ENCODE assay signal across 9 cellular contexts in the genomic region with DNA sequence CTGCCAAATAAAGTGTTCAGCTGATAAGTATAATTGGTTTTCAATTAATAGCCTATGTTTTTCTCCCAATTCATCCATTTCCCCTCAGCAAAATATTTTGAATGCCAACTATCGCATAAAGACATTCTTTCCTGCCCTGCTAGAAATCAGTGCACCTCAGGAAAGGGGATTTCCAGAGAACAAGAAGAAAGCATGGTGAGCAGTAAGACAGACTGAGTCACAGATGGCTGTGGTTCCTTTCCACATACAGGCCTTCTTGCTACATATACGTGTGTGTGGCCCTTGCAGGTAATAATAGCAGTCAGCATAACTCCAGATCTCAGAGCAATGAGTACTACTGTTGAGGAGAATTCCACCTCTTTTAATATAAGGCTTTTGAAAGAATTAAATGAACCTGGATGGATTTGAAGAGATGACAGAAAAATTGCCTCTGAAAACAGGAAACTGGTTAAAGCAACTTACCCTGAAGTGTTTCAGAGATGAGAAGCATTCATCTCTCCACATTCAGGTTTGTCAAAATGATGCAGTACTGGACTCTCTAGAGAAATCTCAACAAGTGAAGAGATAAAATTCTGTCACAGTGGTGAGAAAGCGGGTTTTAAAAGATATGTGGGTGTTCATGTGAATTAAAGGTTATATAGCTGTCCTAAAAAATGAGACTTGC. TPM values are rescaled to one million over a fixed set of nuclear protein-coding genes. Genes with fewer than 3 reads are reported as not detected.
DNase-seq lines count a peak whose midpoint lies in the region; ATAC-seq and TF ChIP-seq lines count a peak whose summit lies in the region.
"Had no signal": no experiment of that assay in that cellular context is flagged by ENCODE, and none has a peak within 500 bp of the region (broad histone marks: within the 10 kb centered on the region; RNA-seq: fewer than 3 reads in every experiment).

No MANE protein-coding gene starts in this region.

- H3K9me3 ChIP-seq in HUES48 (ENCODE audit: control insufficient read depth, insufficient read depth, low read length) (no peaks in the 10 kb centered on the region), mammary epithelial cell (replicated peaks; ENCODE audit: insufficient read depth, low read length) (no peaks in the 10 kb centered on the region), mesodermal cell (ENCODE audit: control insufficient read depth, low read length) (no peaks in the 10 kb centered on the region), T-helper 17 cell (ENCODE audit: control insufficient read depth, low read length, poor library complexity, severe bottlenecking) (peaks cover 3% of the 10 kb centered on the region)
- H3K9me3 ChIP-seq: gastrocnemius medialis had no signal

- ATAC-seq in T-helper 17 cell, result no peak
- no peak for ATAC-seq in activated CD4-positive, CD25-positive, alpha-beta regulatory T cell treated with anti-CD3 and anti-CD28 coated beads, Interleukin-2, amount 50 U/mL, for 24 hours

- H3K9ac ChIP-seq in HUES48 (ENCODE audit: low read depth, low read length) (no peak overlapping the region), mammary epithelial cell (ENCODE audit: insufficient read depth, low read length) (peak overlapping the region; percentile 64)

- H3K27me3 Mint-ChIP-seq in T-helper 17 cell, result peaks cover 9% of the 10 kb centered on the region

- no peaks in the 10 kb centered on the region for H4K20me1 ChIP-seq in mammary epithelial cell (ENCODE audit: insufficient read depth, low read length)

- H3K4me3 ChIP-seq in HUES48 (ENCODE audit: low read depth, low read length), result no peak overlapping the region
- H3K4me3 ChIP-seq in mammary epithelial cell (replicated peaks in 1 of 3; ENCODE audit: insufficient read depth in 1 of 3, low read depth in 2 of 3, low read length in 3 of 3), result peak overlapping the region in 2 of 3 experiments; percentile 7 to 13
- no peak overlapping the region for H3K4me3 ChIP-seq in mesodermal cell (ENCODE audit: extremely low read depth, insufficient read depth, low read length, poor library complexity, severe bottlenecking)
- H3K4me3 ChIP-seq: gastrocnemius medialis had no signal

- dilution Hi-C loops in mammary epithelial cell (cut with HindIII; ENCODE audit: low sequenced_read_pairs), result no loop called here

- peak overlapping the region; percentile 18 for H2AFZ ChIP-seq in mammary epithelial cell (ENCODE audit: low read depth, low read length)

- peaks cover 90% of the 10 kb centered on the region for H3K79me2 ChIP-seq in mammary epithelial cell (ENCODE audit: insufficient read depth, low read length)

- peak; percentile 58 for DNase-seq in Daoy (ENCODE audit: low read depth)
- peak; percentile 93 for DNase-seq in mammary epithelial cell
- no peak for DNase-seq in activated CD4-positive, alpha-beta T cell treated with anti-CD3 and anti-CD28 coated beads for 4 hours
- no peak for DNase-seq in RPMI8226
- DNase-seq in T-helper 17 cell, result no peak
- DNase-seq: gastrocnemius medialis had no signal

- H3K27ac ChIP-seq in HUES48 (ENCODE audit: low read depth, low read length) (peak overlapping the region; percentile 17), mammary epithelial cell (ENCODE audit: insufficient read depth, low read depth, low read length) (peak overlapping the region; percentile 84), mesodermal cell (ENCODE audit: low read depth, low read length, severe bottlenecking) (peak overlapping the region; percentile 68)

- peaks cover 2% of the 10 kb centered on the region for H3K36me3 Mint-ChIP-seq in T-helper 17 cell (ENCODE audit: low read depth)

- H3K27me3 ChIP-seq in HUES48 (ENCODE audit: control insufficient read depth, insufficient read depth, low read length) (no peaks in the 10 kb centered on the region), mammary epithelial cell (ENCODE audit: insufficient read depth, low read length) (no peaks in the 10 kb centered on the region)
- H3K27me3 ChIP-seq: gastrocnemius medialis had no signal

- no peak for TF ChIP-seq CTCF in mammary epithelial cell (conservative IDR thresholded peaks at IDR 0.05 in 1 of 2, IDR thresholded peaks at IDR 0.05 in 1 of 2; ENCODE audit: extremely low read depth in 1 of 2, insufficient read depth in 1 of 2, low read depth in 1 of 2, low read length in 2 of 2)

- BruUV-seq in mammary epithelial cell (replicated peaks; lab: Mats Ljungman, UMichigan), result TSS peak; percentile 86

- H3K27ac Mint-ChIP-seq in T-helper 17 cell, result no peak overlapping the region

- H3K4me3 Mint-ChIP-seq in T-helper 17 cell, result no peak overlapping the region

- H3K36me3 ChIP-seq in HUES48 (ENCODE audit: control insufficient read depth, insufficient read depth, low read length), result no peaks in the 10 kb centered on the region
- H3K36me3 ChIP-seq in mammary epithelial cell (ENCODE audit: insufficient read depth, low read length), result peaks cover 3% of the 10 kb centered on the region
- H3K36me3 ChIP-seq in mesodermal cell (ENCODE audit: control insufficient read depth, insufficient read depth, low read length), result peaks cover 52% of the 10 kb centered on the region
- H3K36me3 ChIP-seq: gastrocnemius medialis had no signal

- peak overlapping the region; percentile 78 for H3K4me2 ChIP-seq in mammary epithelial cell (ENCODE audit: insufficient read depth, low read depth, low read length)

- no peaks in the 10 kb centered on the region for H3K4me1 Mint-ChIP-seq in T-helper 17 cell

- CTCF ChIA-PET in mammary epithelial cell (lab: Charles Lee; ENCODE audit: low non-redundant PET), result no interaction called here

- intact Hi-C loops in mammary epithelial cell (cut with micrococcal nuclease), result no loop called here

- in situ Hi-C loops in mammary epithelial cell (cut with MboI; ENCODE audit: low sequenced_read_pairs in 2 of 2), result no loop called here

- 6% methylated on average over 3 of the region's 3 CpGs for WGBS in mammary epithelial cell (ENCODE audit: low coverage, missing lambda C conversion rate)
- 87 to 92% methylated on average over 1 to 2 of the region's 3 CpGs for WGBS in mesodermal cell (ENCODE audit: insufficient coverage in 2 of 2), 2 experiments

- H3K4me1 ChIP-seq in HUES48 (ENCODE audit: control insufficient read depth, insufficient read depth, low read length), result no peaks in the 10 kb centered on the region
- peaks cover 69% of the 10 kb centered on the region for H3K4me1 ChIP-seq in mammary epithelial cell (ENCODE audit: insufficient read depth, low read length)
- H3K4me1 ChIP-seq in mesodermal cell (ENCODE audit: control insufficient read depth, insufficient read depth, low read length, poor library complexity, severe bottlenecking), result peaks cover 62% of the 10 kb centered on the region

RNA-seq across cellular contexts. Expression of gene GASK1B, which starts 13.6 kb away (rescaled TPM):
- 0.21 and 0.23 TPM in 2 replicates for total RNA-seq in Daoy (2014; rRNA removed; shearing (Covaris generic))
- total RNA-seq in mammary epithelial cell, result 10 to 100 TPM; 13.5 to 27.2 TPM
- 8.1 TPM for polyA plus RNA-seq in mammary epithelial cell
- polyA minus RNA-seq in mammary epithelial cell, result 12.1 TPM
- 86.3 TPM for polyA plus RNA-seq in mesodermal cell (2013, experiment 1 of 2)
- polyA plus RNA-seq in mesodermal cell (2013, experiment 2 of 2), result 87.7 TPM
- total RNA-seq in T-helper 17 cell, result 1 to 10 TPM; 1.3 to 1.8 TPM

RNA-seq across cellular contexts. Expression of gene TMEM144, which starts 51.1 kb away (rescaled TPM):
- 2.3 and 2.4 TPM in 2 replicates for total RNA-seq in Daoy (2014; rRNA removed; shearing (Covaris generic))
- total RNA-seq in mammary epithelial cell (10 to 100 TPM in 1 of 2 donors, 1 to 10 TPM in 1; 7.9 to 21.5 TPM), T-helper 17 cell (under 1 TPM in 1 of 2 donors, not detected in 1; 0.50 TPM)
- 4.1 TPM for polyA plus RNA-seq in mammary epithelial cell
- polyA minus RNA-seq in mammary epithelial cell, result 13.7 TPM
- polyA plus RNA-seq in mesodermal cell (2013, experiment 1 of 2), result 2.4 TPM
- polyA plus RNA-seq in mesodermal cell (2013, experiment 2 of 2), result 2.9 TPM

Comparison
In these comparisons a context has a peak if more than half of its experiments do, and no peak if none do; other contexts are left out.
1. DNase-seq: peak in Daoy (single experiment) and mammary epithelial cell (single experiment); none in activated CD4-positive, alpha-beta T cell treated with anti-CD3 and anti-CD28 coated beads for 4 hours (0 of 2), RPMI8226 (single experiment) and T-helper 17 cell (0 of 3).
2. H3K27ac ChIP-seq: peak in every context shown above with its lines; median percentile 84 in mammary epithelial cell; 68 in mesodermal cell; 17 in HUES48.
3. H3K4me3 ChIP-seq: peak in mammary epithelial cell (2 of 3); none in HUES48 (single experiment) and mesodermal cell (single experiment).
4. RNA of gene GASK1B, which starts 13.6 kb away (total RNA-seq): 13.5 to 27.2 TPM in mammary epithelial cell; 1.3 to 1.8 TPM in T-helper 17 cell and 0.21 to 0.23 TPM in Daoy; every median in the first group is over 4 times any median in the second.